In genomic region chr12:53179694-53180269, GRCh38 we compare ENCODE assay signal across 8 cellular contexts. TPM values are rescaled to one million over a fixed set of nuclear protein-coding genes. Genes with fewer than 3 reads are reported as not detected.
A peak's percentile ranks its signal among the peaks of the same experiment; 100 is the strongest.
DNase-seq lines count a peak whose midpoint lies in the region; ATAC-seq and TF ChIP-seq lines count a peak whose summit lies in the region.

No MANE protein-coding gene starts in this region.

- WGBS in ectodermal cell, 2 experiments, result 15 to 16% methylated on average over 14 of the region's 14 CpGs

- H3K27me3 ChIP-seq in ectodermal cell (ENCODE audit: control insufficient read depth, insufficient read depth, low read length, poor library complexity, severe bottlenecking) (no peaks in the 10 kb centered on the region), mucosa of rectum (ENCODE audit: control insufficient read depth in 2 of 2, insufficient read depth in 2 of 2, low read length in 2 of 2) (no peaks in the 10 kb centered on the region)

- ATAC-seq in GM18499 (IDR thresholded peaks at IDR 0.05; ENCODE audit: insufficient read depth, unreplicated experiment), result peak; percentile 7

- H3K4me1 ChIP-seq in HEK293 (ENCODE audit: control insufficient read depth, insufficient read depth, low read length) (peaks cover 16% of the 10 kb centered on the region; the same call in 1 of the 2 replicates), ectodermal cell (ENCODE audit: control insufficient read depth, insufficient read depth, low read length) (peaks cover 29% of the 10 kb centered on the region), mucosa of rectum (ENCODE audit: control insufficient read depth in 2 of 2, insufficient read depth in 2 of 2, low read length in 2 of 2) (peaks cover 26 to 30% of the 10 kb centered on the region in 2 donors)

- H3K4me3 ChIP-seq in HEK293 (ENCODE audit: low read depth, low read length), result peak overlapping the region; percentile 80
- H3K4me3 ChIP-seq in ectodermal cell (ENCODE audit: insufficient read depth, low read depth, low read length), result peak overlapping the region; percentile 71
- peak overlapping the region; percentile 90 to 92 for H3K4me3 ChIP-seq in mucosa of rectum (ENCODE audit: low read length in 2 of 2)

- H3K9me3 ChIP-seq in HEK293 (ENCODE audit: control insufficient read depth, insufficient read depth, low read depth, low read length), result no peaks in the 10 kb centered on the region
- H3K9me3 ChIP-seq in ectodermal cell (ENCODE audit: control insufficient read depth, low read length), result no peaks in the 10 kb centered on the region
- H3K9me3 ChIP-seq in mucosa of rectum (ENCODE audit: control insufficient read depth in 2 of 2, low read length in 2 of 2), result no peaks in the 10 kb centered on the region

- TF ChIP-seq CTCF in HEK293 (tag by site-specific recombination; IDR thresholded peaks at IDR 0.05), result no peak

- CTCF ChIA-PET in HEK293 (lab: Yijun Ruan, JAX), result interaction anchor here (0.6 to 5.1 kb wide), 7 partner anchors 9 to 141 kb away, joined by 4 to 46 read pairs (median 6); partner anchors contain the start of genes AAAS and ESPL1

- POLR2A ChIA-PET in HEK293 (lab: Yijun Ruan, JAX), result interaction anchor here (0.7 to 2.8 kb wide), 18 partner anchors 9 to 200 kb away, joined by 3 to 18 read pairs (median 5); partner anchors contain the start of genes AAAS, ESPL1, MYG1 and PFDN5

- H3K9ac ChIP-seq in mucosa of rectum (ENCODE audit: low read depth in 1 of 2, low read length in 2 of 2), result peak overlapping the region; percentile 89 to 91

- DNase-seq in NCI-H748 (lab: John Stamatoyannopoulos, UW; ENCODE audit: unreplicated experiment) (peak; percentile 61), NCI-H187 treated with DMSO at 0.1 percent for 48 hours (lab: John Stamatoyannopoulos, UW) (no peak), mucosa of gallbladder (ENCODE audit: low spot score) (no peak), HuH-7.5 (ENCODE audit: low spot score) (no peak)

- H3K27ac ChIP-seq in HEK293 (ENCODE audit: extremely low read depth, low read depth, low read length) (peak overlapping the region; percentile 80), ectodermal cell (ENCODE audit: insufficient read depth, low read depth, low read length, poor library complexity, severe bottlenecking) (peak overlapping the region; percentile 97), mucosa of rectum (ENCODE audit: low read depth in 2 of 2, low read length in 2 of 2) (peak overlapping the region; percentile 94 to 96)

- H3K36me3 ChIP-seq in HEK293 (ENCODE audit: control insufficient read depth in 2 of 2, insufficient read depth in 1 of 2, low read length in 2 of 2) (peaks cover 15 to 33% of the 10 kb centered on the region in 2 experiments), ectodermal cell (ENCODE audit: control insufficient read depth, insufficient read depth, low read length) (peaks cover 18% of the 10 kb centered on the region), mucosa of rectum (ENCODE audit: control insufficient read depth in 2 of 2, insufficient read depth in 2 of 2, low read length in 2 of 2) (peaks cover 14 to 18% of the 10 kb centered on the region in 2 donors)

TF ChIP-seq in HEK293, 187 proteins besides CTCF, POLR2A, EP300 and RAD21:
- TF ChIP-seq ZNF335 (tag by site-specific recombination; conservative IDR thresholded peaks at IDR 0.05) (0 out of 2 replicates have a peak, but pooled peaks have one; percentile 89), ZNF596 (tag by site-specific recombination; IDR thresholded peaks at IDR 0.05) (0 out of 2 replicates have a peak, but pooled peaks have one; percentile 8), REST (tag by site-specific recombination; IDR thresholded peaks at IDR 0.05) (peak; percentile 23; the same call in 1 of the 2 replicates), MZF1 (tag by site-specific recombination; IDR thresholded peaks at IDR 0.05; ENCODE audit: borderline replicate concordance) (0 out of 2 replicates have a peak, but pooled peaks have one; percentile 39), KLF1 (tag by site-specific recombination; IDR thresholded peaks at IDR 0.05) (peak; percentile 12; the same call in 1 of the 2 replicates), ZBTB17 (tag by site-specific recombination; IDR thresholded peaks at IDR 0.05) (no peak), ZNF24 (tag by site-specific recombination; IDR thresholded peaks at IDR 0.05) (no peak)

RNA-seq across cellular contexts. Expression of gene ZNF740, which starts 0.7 kb away (rescaled TPM):
- 53.1 TPM for polyA plus RNA-seq in ectodermal cell (2013, experiment 1 of 4)
- polyA plus RNA-seq in ectodermal cell (2013, experiment 2 of 4), result 62.0 TPM
- polyA plus RNA-seq in ectodermal cell (2013, experiment 3 of 4), result 36.8 TPM
- 43.9 TPM for polyA plus RNA-seq in ectodermal cell (2013, experiment 4 of 4)
- total RNA-seq in mucosa of gallbladder, result 40.4 TPM

RNA-seq across cellular contexts. Expression of gene CSAD, which starts 0.9 kb away (rescaled TPM):
- 29.3 TPM for polyA plus RNA-seq in ectodermal cell (2013, experiment 1 of 4)
- 28.5 TPM for polyA plus RNA-seq in ectodermal cell (2013, experiment 2 of 4)
- polyA plus RNA-seq in ectodermal cell (2013, experiment 3 of 4), result 22.2 TPM
- 23.1 TPM for polyA plus RNA-seq in ectodermal cell (2013, experiment 4 of 4)
- total RNA-seq in mucosa of gallbladder, result 44.3 TPM

RNA-seq across cellular contexts. Expression of gene ITGB7, which starts 27.3 kb away (rescaled TPM):
- polyA plus RNA-seq in ectodermal cell (2013, experiment 1 of 4), result not detected
- 0.21 TPM for polyA plus RNA-seq in ectodermal cell (2013, experiment 2 of 4)
- 1.1 TPM for polyA plus RNA-seq in ectodermal cell (2013, experiment 3 of 4)
- polyA plus RNA-seq in ectodermal cell (2013, experiment 4 of 4), result 0.57 TPM
- 5.8 TPM for total RNA-seq in mucosa of gallbladder

RNA-seq across cellular contexts. Expression of gene RARG, which starts 52.2 kb away (rescaled TPM):
- polyA plus RNA-seq in ectodermal cell (2013, experiment 1 of 4), result 39.9 TPM
- polyA plus RNA-seq in ectodermal cell (2013, experiment 2 of 4), result 33.6 TPM
- polyA plus RNA-seq in ectodermal cell (2013, experiment 3 of 4), result 36.6 TPM
- polyA plus RNA-seq in ectodermal cell (2013, experiment 4 of 4), result 37.9 TPM
- 41.8 TPM for total RNA-seq in mucosa of gallbladder
